In the genomic region with DNA sequence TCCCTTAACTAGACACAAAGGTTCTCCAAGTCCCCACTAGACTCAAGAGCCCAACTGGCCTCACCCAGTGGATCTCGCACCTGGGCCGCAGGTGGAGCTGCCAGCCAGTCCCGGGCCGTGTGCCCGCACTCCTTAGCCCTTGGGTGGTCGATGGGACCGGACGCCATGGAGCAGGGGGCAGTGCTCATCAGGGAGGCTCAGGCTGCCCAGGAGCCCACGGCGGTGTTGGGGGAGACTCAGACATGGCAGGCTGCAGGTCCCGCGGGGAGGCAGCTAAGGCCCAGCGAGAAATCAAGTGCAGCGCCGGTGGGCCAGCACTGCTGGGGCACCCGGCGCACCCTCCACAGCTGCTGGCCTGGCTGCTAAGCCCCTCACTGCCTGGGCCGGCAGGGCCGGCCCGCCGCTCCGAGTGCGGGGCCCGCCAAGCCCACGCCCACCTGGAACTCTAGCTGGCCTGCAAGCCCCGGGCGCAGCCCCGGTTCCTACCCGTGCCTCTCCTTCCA, we compare ENCODE assay signal across 21 cellular contexts.
DNase-seq lines count a peak whose midpoint lies in the region; ATAC-seq and TF ChIP-seq lines count a peak whose summit lies in the region.
"Had no signal": no experiment of that assay in that cellular context is flagged by ENCODE, and none has a peak within 500 bp of the region (broad histone marks: within the 10 kb centered on the region; RNA-seq: fewer than 3 reads in every experiment).

No MANE protein-coding gene starts in this region.

- WGBS in testis, 2 donors = 70 to 80% methylated on average over 2 to 20 of the region's 29 CpGs

- no peak for TF ChIP-seq CTCF in AG10803 (conservative IDR thresholded peaks at IDR 0.05; ENCODE audit: low read length)
- no peak for TF ChIP-seq CTCF in ascending aorta (IDR thresholded peaks at IDR 0.05)
- TF ChIP-seq CTCF in lower lobe of right lung (IDR thresholded peaks at IDR 0.05) = no peak
- no peak for TF ChIP-seq CTCF in testis (IDR thresholded peaks at IDR 0.05)

- H3K36me3 ChIP-seq in ascending aorta = no peaks in the 10 kb centered on the region
- H3K36me3 ChIP-seq in lower lobe of right lung = no peaks in the 10 kb centered on the region
- H3K36me3 ChIP-seq in testis (ENCODE audit: low read depth, missing control alignments) = no peaks in the 10 kb centered on the region
- H3K36me3 ChIP-seq in MG63 = 0 out of 2 replicates have a peak, but pooled peaks cover 3% of the 10 kb centered on the region

- no peak for TF ChIP-seq POLR2A in testis (IDR thresholded peaks at IDR 0.05)

- intact Hi-C loops in ascending aorta (cut with DNase I) (no loop called here), lower lobe of right lung (cut with DNase I) (no loop called here), testis (cut with DNase I; ENCODE audit: low total_unique reads) (no loop called here)

- H3K4me1 ChIP-seq in ascending aorta = peaks cover 4 to 10% of the 10 kb centered on the region in 2 donors
- peaks cover 11% of the 10 kb centered on the region for H3K4me1 ChIP-seq in lower lobe of right lung
- no peaks in the 10 kb centered on the region for H3K4me1 ChIP-seq in testis

- ATAC-seq in lower lobe of right lung (no peak), GM21515 (IDR thresholded peaks at IDR 0.05; ENCODE audit: unreplicated experiment) (no peak)
- ATAC-seq: CD8-positive, alpha-beta T cell; esophagus mucosa had no signal

- H3K9me3 ChIP-seq in ascending aorta = no peaks in the 10 kb centered on the region
- H3K9me3 ChIP-seq in lower lobe of right lung = no peaks in the 10 kb centered on the region
- no peaks in the 10 kb centered on the region for H3K9me3 ChIP-seq in testis
- 0 out of 2 replicates have a peak, but pooled peaks cover 3% of the 10 kb centered on the region for H3K9me3 ChIP-seq in MG63

- DNase-seq in AG10803 (ENCODE audit: low read depth) = no peak
- no peak for DNase-seq in ascending aorta (ENCODE audit: low spot score in 2 of 2)
- no peak for DNase-seq in lower lobe of right lung
- no peak for DNase-seq in testis
- no peak for DNase-seq in HCEC 1CT
- DNase-seq in activated T-cell treated with anti-CD3 and anti-CD28 coated beads, Interleukin-2, amount 50 U/mL, for 48 hours = no peak
- no peak for DNase-seq in MG63
- DNase-seq: activated CD4-positive, alpha-beta memory T cell treated with anti-CD3 and anti-CD28 coated beads for 36 hours; activated naive CD4-positive, alpha-beta T cell; activated T-cell treated with anti-CD3 and anti-CD28 coated beads for 4 hours; CD8-positive, alpha-beta T cell; cerebellar nuclear complex; effector CD4-positive, alpha-beta T cell; Karpas-422; NCI-H1092 treated with DMSO at 0.1 percent for 48 hours; NCI-H2029 treated with DMSO at 0.1 percent for 48 hours; SHP77; small intestine; stimulated activated CD4-positive, alpha-beta T cell treated with anti-CD3 and anti-CD28 coated beads, Interleukin-4, amount 100 ng/mL, for 24 hours had no signal

- H3K27me3 ChIP-seq in ascending aorta (no peaks in the 10 kb centered on the region), lower lobe of right lung (ENCODE audit: low read depth) (no peaks in the 10 kb centered on the region), testis (no peaks in the 10 kb centered on the region), MG63 (no peaks in the 10 kb centered on the region)

- H3K27ac ChIP-seq in ascending aorta (peak overlapping the region; percentile 65 to 66), lower lobe of right lung (peak overlapping the region; percentile 25), testis (no peak overlapping the region)

- H3K4me3 ChIP-seq in AG10803 (ENCODE audit: low read length) (peak overlapping the region; percentile 37), ascending aorta (peak overlapping the region; percentile 27 to 42), lower lobe of right lung (no peak overlapping the region), testis (peak overlapping the region; percentile 24 to 40), MG63 (no peak overlapping the region)

Comparison
In these comparisons a context has a peak if more than half of its experiments do, and no peak if none do; other contexts are left out.
1. H3K4me3 ChIP-seq: peak in AG10803 (single experiment), ascending aorta (2 of 2) and testis (2 of 2); none in lower lobe of right lung (single experiment) and MG63 (single experiment).
2. H3K27ac ChIP-seq: peak in ascending aorta (2 of 2) and lower lobe of right lung (single experiment); none in testis (0 of 2).